Comparison of ENCODE assay signal across 13 cellular contexts in genomic region chr6:27870486-27870885, GRCh38. TPM values are rescaled to one million over a fixed set of nuclear protein-coding genes. Genes with fewer than 3 reads are reported as not detected.
DNase-seq lines count a peak whose midpoint lies in the region; ATAC-seq and TF ChIP-seq lines count a peak whose summit lies in the region.
"Had no signal": no experiment of that assay in that cellular context is flagged by ENCODE, and none has a peak within 500 bp of the region (broad histone marks: within the 10 kb centered on the region; RNA-seq: fewer than 3 reads in every experiment).

No MANE protein-coding gene starts in this region.

- H2AFZ ChIP-seq in GM23338: no peak overlapping the region

- peaks cover 31% of the 10 kb centered on the region for H3K4me1 Mint-ChIP-seq in GM23338
- H3K4me1 Mint-ChIP-seq in WTC11: peaks cover 48% of the 10 kb centered on the region
- H3K4me1 Mint-ChIP-seq in immature natural killer cell: peaks cover 70 to 74% of the 10 kb centered on the region in 2 donors

- peaks cover 3% of the 10 kb centered on the region; the same call in 1 of the 2 replicates for H3K9me3 ChIP-seq in BLaER1
- H3K9me3 ChIP-seq: body of pancreas had no signal

- H3K9me3 Mint-ChIP-seq in GM23338 (peaks cover 15% of the 10 kb centered on the region; the same call in 2 of the 3 replicates), WTC11 (no peaks in the 10 kb centered on the region), immature natural killer cell (no peaks in the 10 kb centered on the region)

- POLR2A ChIA-PET in WTC11 (lab: Charles Lee): interaction anchor here (0.7 to 12.2 kb wide), 18 partner anchors 11 to 1839 kb away, joined by 3 to 817 read pairs (median 22); a partner anchor contains a TSS

- H4K20me1 ChIP-seq in BLaER1 (peaks cover 6% of the 10 kb centered on the region; the same call in 1 of the 2 replicates), GM23338 (replicated peaks; ENCODE audit: insufficient read depth) (no peaks in the 10 kb centered on the region)

- peak overlapping the region; percentile 92 for H3K27ac ChIP-seq in BLaER1
- H3K27ac ChIP-seq in GM23338 (ENCODE audit: low read depth): peak overlapping the region; percentile 98
- H3K27ac ChIP-seq: body of pancreas had no signal

- H3K36me3 Mint-ChIP-seq in GM23338 (ENCODE audit: low read depth) (no peaks in the 10 kb centered on the region), WTC11 (no peaks in the 10 kb centered on the region), immature natural killer cell (no peaks in the 10 kb centered on the region)

- DNase-seq in GM23338 (ENCODE audit: low spot score) (no peak), WTC11 (ENCODE audit: low spot score) (no peak), immature natural killer cell (no peak), hypothalamus (lab: John Stamatoyannopoulos, UW) (no peak), Kasumi-1 (lab: John Stamatoyannopoulos, UW) (no peak), NCI-H774 (lab: John Stamatoyannopoulos, UW) (no peak), AG08396 (ENCODE audit: low spot score) (no peak)
- DNase-seq: body of pancreas, NCI-H2107 had no signal

- peak overlapping the region; percentile 96 for H3K27ac Mint-ChIP-seq in GM23338
- H3K27ac Mint-ChIP-seq in WTC11: peak overlapping the region; percentile 98
- H3K27ac Mint-ChIP-seq in immature natural killer cell: peak overlapping the region in 5 of 6 donors; percentile 7 to 76 (median 25)

- H3K4me3 ChIP-seq in BLaER1 (no peak overlapping the region), GM23338 (peak overlapping the region; percentile 60; the same call in 1 of the 2 replicates)
- H3K4me3 ChIP-seq: body of pancreas had no signal

- H3K4me1 ChIP-seq in BLaER1 (peaks cover 66% of the 10 kb centered on the region), GM23338 (ENCODE audit: insufficient read depth) (peaks cover 11% of the 10 kb centered on the region; the same call in 1 of the 2 replicates)

- no peaks in the 10 kb centered on the region for H3K79me2 ChIP-seq in GM23338 (replicated peaks; ENCODE audit: insufficient read depth)

- H3K27me3 Mint-ChIP-seq in GM23338 (ENCODE audit: insufficient read depth, low read depth, poor library complexity) (peaks cover 56% of the 10 kb centered on the region), WTC11 (ENCODE audit: low read depth) (no peaks in the 10 kb centered on the region), immature natural killer cell (ENCODE audit: low read depth in 3 of 3) (peaks cover 27 to 48% (median 38%) of the 10 kb centered on the region in 3 donors)

- H3K36me3 ChIP-seq in BLaER1 (no peaks in the 10 kb centered on the region), GM23338 (ENCODE audit: insufficient read depth) (no peaks in the 10 kb centered on the region)

- H3K4me2 ChIP-seq in BLaER1: peak overlapping the region; percentile 85
- H3K4me2 ChIP-seq in GM23338: peak overlapping the region; percentile 80

- peak overlapping the region; percentile 90; the same call in 1 of the 2 replicates for H3K9ac ChIP-seq in BLaER1

- H3K4me3 Mint-ChIP-seq in GM23338: peak overlapping the region; percentile 28
- H3K4me3 Mint-ChIP-seq in WTC11: peak overlapping the region; percentile 94
- H3K4me3 Mint-ChIP-seq in immature natural killer cell: peak overlapping the region; percentile 2 to 62 (median 25)

- peaks cover 14% of the 10 kb centered on the region for H3F3A ChIP-seq in GM23338 (replicated peaks; ENCODE audit: low read depth)

- ATAC-seq in GM23338 (no peak), WTC11 (no peak)
- ATAC-seq: body of pancreas had no signal

- no peaks in the 10 kb centered on the region for H3K9me2 ChIP-seq in GM23338 (ENCODE audit: insufficient read depth)

- no peaks in the 10 kb centered on the region for H3K27me3 ChIP-seq in BLaER1
- H3K27me3 ChIP-seq in GM23338 (ENCODE audit: insufficient read depth): no peaks in the 10 kb centered on the region

- CTCF ChIA-PET in WTC11 (lab: Charles Lee): interaction anchor here (0.7 to 2.7 kb wide), 3 partner anchors 20 to 35 kb away, joined by 3 to 13 read pairs (median 4); a partner anchor contains a TSS

- no peak for TF ChIP-seq CTCF in GM23338 (conservative IDR thresholded peaks at IDR 0.05; ENCODE audit: low read depth in 2 of 2)
- TF ChIP-seq CTCF in WTC11 (IDR thresholded peaks at IDR 0.05): no peak

TF ChIP-seq in GM23338, 12 proteins besides CTCF, POLR2A, EP300 and RAD21 (continues in another document):
- TF ChIP-seq JUNB (IDR thresholded peaks at IDR 0.05; ENCODE audit: unreplicated experiment) (no peak), STAT1 (IDR thresholded peaks at IDR 0.05; ENCODE audit: unreplicated experiment) (no peak)

TF ChIP-seq in WTC11, 78 proteins besides CTCF, POLR2A, EP300 and RAD21 (continues in another document):
- no peak for TF ChIP-seq CDX4 (CRISPR knock-in tag; IDR thresholded peaks at IDR 0.05; ENCODE audit: borderline replicate concordance)
- no peak for TF ChIP-seq ESRRA (CRISPR knock-in tag; IDR thresholded peaks at IDR 0.05; ENCODE audit: borderline replicate concordance)
- no peak for TF ChIP-seq AFF4 (CRISPR knock-in tag; IDR thresholded peaks at IDR 0.05; ENCODE audit: borderline replicate concordance)
- no peak for TF ChIP-seq ZNF138 (CRISPR knock-in tag; conservative IDR thresholded peaks at IDR 0.05)
- TF ChIP-seq PRRX2 (CRISPR knock-in tag; IDR thresholded peaks at IDR 0.05): no peak
- TF ChIP-seq ZNF121 (CRISPR knock-in tag; IDR thresholded peaks at IDR 0.05): no peak
- no peak for TF ChIP-seq ZNF423 (CRISPR knock-in tag; IDR thresholded peaks at IDR 0.05)
- no peak for TF ChIP-seq PRDM15 (CRISPR knock-in tag; IDR thresholded peaks at IDR 0.05)
- TF ChIP-seq ZNF232 (CRISPR knock-in tag; IDR thresholded peaks at IDR 0.05): no peak
- no peak for TF ChIP-seq CREM (CRISPR knock-in tag; IDR thresholded peaks at IDR 0.05)

RNA-seq across cellular contexts. Expression of gene OR2B2, which starts 41.7 kb away (rescaled TPM):
- total RNA-seq in GM23338 (2014; rRNA removed; shearing (Covaris generic)): 0.38 TPM in 1 of 2 replicates, not detected in the other
- not detected in 2 replicates for polyA plus RNA-seq in GM23338 (2016; fragmentation: Nextera tagmentation; extraction: Ambion mirVana)
- total RNA-seq in WTC11 (2021): not detected in 3 replicates
- polyA plus RNA-seq in immature natural killer cell: not detected
- total RNA-seq: body of pancreas; mesenteric fat pad; pulmonary artery endothelial cell; T-helper 1 cell treated with Interleukin-12 subunit alpha and Interleukin-12 subunit beta and Interleukin-4 antibody, amounts not matched to agents 30 ng/mL and 1 ng/mL, for 36 hours had no signal

Comparison
In these comparisons a context has a peak if more than half of its experiments do, and no peak if none do; other contexts are left out.
1. H3K27ac Mint-ChIP-seq: peak in every context shown above with its lines; median percentile 98 in WTC11; 96 in GM23338; 25 in immature natural killer cell.
2. H3K4me3 Mint-ChIP-seq: peak in every context shown above with its lines; median percentile 94 in WTC11; 28 in GM23338; 25 in immature natural killer cell.